In genomic region chr16:678858-679807, GRCh38 we compare ENCODE assay signal across 8 cellular contexts. TPM values are rescaled to one million over a fixed set of nuclear protein-coding genes. Genes with fewer than 3 reads are reported as not detected.
DNase-seq lines count a peak whose midpoint lies in the region; ATAC-seq and TF ChIP-seq lines count a peak whose summit lies in the region.

No MANE protein-coding gene starts in this region.

- H3K27me3 ChIP-seq in AG04450 (ENCODE audit: control insufficient read depth, insufficient read depth, low read length) = no peaks in the 10 kb centered on the region
- peaks cover 0 to 5% (median 0%) of the 10 kb centered on the region in 4 donors for H3K27me3 ChIP-seq in esophagus muscularis mucosa
- no peaks in the 10 kb centered on the region for H3K27me3 ChIP-seq in testis

- H3K4me1 ChIP-seq in esophagus muscularis mucosa (peaks cover 49 to 70% (median 63%) of the 10 kb centered on the region in 4 donors), testis (peaks cover 45% of the 10 kb centered on the region)

- CTCF ChIA-PET in AG04450 (lab: Charles Lee) = no interaction called here

- TF ChIP-seq EP300 in esophagus muscularis mucosa (IDR thresholded peaks at IDR 0.05) = no peak

- H3K9me3 ChIP-seq in AG04450 (ENCODE audit: control insufficient read depth, insufficient read depth, low read length) (peaks cover 7% of the 10 kb centered on the region; the same call in 1 of the 2 replicates), esophagus muscularis mucosa (no peaks in the 10 kb centered on the region), testis (no peaks in the 10 kb centered on the region)

- peak overlapping the region; percentile 61 for H3K27ac ChIP-seq in AG04450 (ENCODE audit: low read depth, low read length)
- H3K27ac ChIP-seq in esophagus muscularis mucosa (replicated peaks in 1 of 4) = peak overlapping the region; percentile 93 to 98 (median 96)
- H3K27ac ChIP-seq in testis = peak overlapping the region; percentile 86 to 96

- TF ChIP-seq POLR2A in esophagus muscularis mucosa (IDR thresholded peaks at IDR 0.05; ENCODE audit: low read depth) (no peak), testis (IDR thresholded peaks at IDR 0.05) (no peak)

- TF ChIP-seq CTCF in AG04450 (IDR thresholded peaks at IDR 0.05; ENCODE audit: low read depth, low read length) = no peak
- no peak for TF ChIP-seq CTCF in esophagus muscularis mucosa (IDR thresholded peaks at IDR 0.05)
- no peak for TF ChIP-seq CTCF in testis (IDR thresholded peaks at IDR 0.05)

- WGBS in esophagus muscularis mucosa = 4% methylated on average over 17 of the region's 51 CpGs
- WGBS in testis, 2 donors = 25 to 38% methylated on average over 8 to 50 of the region's 51 CpGs

- intact Hi-C loops in esophagus muscularis mucosa (cut with DNase I) = no loop called here
- intact Hi-C loops in testis (cut with DNase I; ENCODE audit: low total_unique reads) = no loop called here

- POLR2A ChIA-PET in AG04450 (lab: Yijun Ruan, JAX) = interaction anchor here (0.6 to 0.9 kb wide), 3 partner anchors 10 to 27 kb away, joined by 3 to 4 read pairs (median 3); no protein-coding TSS in a partner anchor

- H3K36me3 ChIP-seq in esophagus muscularis mucosa (peaks cover 16 to 23% (median 23%) of the 10 kb centered on the region in 4 donors), testis (ENCODE audit: low read depth, missing control alignments) (no peaks in the 10 kb centered on the region)

- DNase-seq in AG04450 (ENCODE audit: low read depth, low spot score) = no peak
- peak; percentile 90 for DNase-seq in NCI-H2227 (lab: John Stamatoyannopoulos, UW; ENCODE audit: unreplicated experiment)
- peak; percentile 62 to 66 for DNase-seq in activated CD4-positive, alpha-beta T cell treated with anti-CD3 and anti-CD28 coated beads, Interleukin-2, amount 50 U/mL, for 48 hours
- DNase-seq in esophagus muscularis mucosa (ENCODE audit: extremely low spot score) = no peak
- peak; percentile 11 for DNase-seq in myocyte (ENCODE audit: low read depth)
- peak; percentile 84 for DNase-seq in testis

- H3K4me3 ChIP-seq in AG04450 (ENCODE audit: low read depth, low read length) = peak overlapping the region; percentile 64
- peak overlapping the region; percentile 81 to 98 (median 96) for H3K4me3 ChIP-seq in esophagus muscularis mucosa
- peak overlapping the region; percentile 69 to 85 for H3K4me3 ChIP-seq in testis

- peak; percentile 2 for ATAC-seq in GM19035 (IDR thresholded peaks at IDR 0.05; ENCODE audit: unreplicated experiment)
- ATAC-seq in GM21367 (IDR thresholded peaks at IDR 0.05; ENCODE audit: unreplicated experiment) = no peak

RNA-seq across cellular contexts. Expression of gene STUB1, which starts 1.1 kb away (rescaled TPM):
- polyA plus RNA-seq in AG04450 (2011; rRNA removed) = 88.8 and 109 TPM in 2 replicates
- 25.4 and 34.7 TPM in 2 replicates for polyA minus RNA-seq in AG04450 (2011; rRNA and poly(A)+ RNA removed)
- total RNA-seq in esophagus muscularis mucosa = 100 to 1,000 TPM; 155 to 215 (median 178) TPM
- total RNA-seq in myocyte = 239 and 243 TPM in 2 replicates
- polyA plus RNA-seq in myocyte (2012) = 185 TPM
- 100 to 1,000 TPM; 126 to 160 TPM for total RNA-seq in testis
- 93.3 TPM for polyA plus RNA-seq in testis (ENCODE audit: insufficient read depth, low read depth, low replicate concordance)

RNA-seq across cellular contexts. Expression of gene RHBDL1, which starts 3.7 kb away (rescaled TPM):
- 1.5 and 1.7 TPM in 2 replicates for polyA plus RNA-seq in AG04450 (2011; rRNA removed)
- polyA minus RNA-seq in AG04450 (2011; rRNA and poly(A)+ RNA removed) = 0.23 and 0.35 TPM in 2 replicates
- 1 to 10 TPM in 1 of 4 donors, under 1 TPM in 3; 0.17 to 2.0 (median 0.66) TPM for total RNA-seq in esophagus muscularis mucosa
- 1.5 and 1.6 TPM in 2 replicates for total RNA-seq in myocyte
- polyA plus RNA-seq in myocyte (2012) = 1.5 TPM
- 1 to 10 TPM; 8.5 to 9.8 TPM for total RNA-seq in testis
- 2.1 TPM for polyA plus RNA-seq in testis (ENCODE audit: insufficient read depth, low read depth, low replicate concordance)

RNA-seq across cellular contexts. Expression of gene JMJD8, which starts 5.0 kb away (rescaled TPM):
- polyA plus RNA-seq in AG04450 (2011; rRNA removed) (33.1 and 51.4 TPM in 2 replicates), testis (ENCODE audit: insufficient read depth, low read depth, low replicate concordance) (95.5 TPM)
- polyA minus RNA-seq in AG04450 (2011; rRNA and poly(A)+ RNA removed) = 15.5 and 22.8 TPM in 2 replicates
- total RNA-seq in esophagus muscularis mucosa (100 to 1,000 TPM in 1 of 4 donors, 10 to 100 TPM in 3; 73.2 to 114 (median 88.1) TPM), myocyte (74.5 and 77.7 TPM in 2 replicates), testis (100 to 1,000 TPM in 1 of 2 donors, 10 to 100 TPM in 1; 84.2 to 101 TPM)
- polyA plus RNA-seq in myocyte (2012) = 61.0 TPM

RNA-seq across cellular contexts. Expression of gene WDR24, which starts 11.1 kb away (rescaled TPM):
- 2.0 and 3.6 TPM in 2 replicates for polyA plus RNA-seq in AG04450 (2011; rRNA removed)
- polyA minus RNA-seq in AG04450 (2011; rRNA and poly(A)+ RNA removed) = 2.3 and 2.7 TPM in 2 replicates
- 10 to 100 TPM in 2 of 4 donors, 1 to 10 TPM in 2; 7.0 to 14.9 (median 11.1) TPM for total RNA-seq in esophagus muscularis mucosa
- total RNA-seq in myocyte = 11.0 and 12.5 TPM in 2 replicates
- polyA plus RNA-seq in myocyte (2012) = 12.7 TPM
- total RNA-seq in testis = 10 to 100 TPM; 33.9 to 39.1 TPM
- 21.4 TPM for polyA plus RNA-seq in testis (ENCODE audit: insufficient read depth, low read depth, low replicate concordance)

RNA-seq across cellular contexts. Expression of gene RHOT2, which starts 11.2 kb away (rescaled TPM):
- 38.0 and 53.3 TPM in 2 replicates for polyA plus RNA-seq in AG04450 (2011; rRNA removed)
- polyA minus RNA-seq in AG04450 (2011; rRNA and poly(A)+ RNA removed) = 28.1 and 42.2 TPM in 2 replicates
- total RNA-seq in esophagus muscularis mucosa = 10 to 100 TPM; 34.5 to 67.5 (median 58.6) TPM
- total RNA-seq in myocyte = 70.3 and 73.9 TPM in 2 replicates
- polyA plus RNA-seq in myocyte (2012) = 74.7 TPM
- total RNA-seq in testis = 100 to 1,000 TPM; 157 to 176 TPM
- 77.7 TPM for polyA plus RNA-seq in testis (ENCODE audit: insufficient read depth, low read depth, low replicate concordance)

Comparison
In these comparisons a context has a peak if more than half of its experiments do, and no peak if none do; other contexts are left out.
1. DNase-seq: peak in NCI-H2227 (single experiment), activated CD4-positive, alpha-beta T cell treated with anti-CD3 and anti-CD28 coated beads, Interleukin-2, amount 50 U/mL, for 48 hours (2 of 2), myocyte (single experiment) and testis (single experiment); none in AG04450 (single experiment) and esophagus muscularis mucosa (single experiment).
2. Peak in every context shown above with its lines, with median percentiles within 50 percentile points of each other: H3K27ac ChIP-seq and H3K4me3 ChIP-seq.